17 cellular contexts compared by ENCODE assay signal in genomic region chr12:100956311-100956852, GRCh38.
DNase-seq lines count a peak whose midpoint lies in the region; ATAC-seq and TF ChIP-seq lines count a peak whose summit lies in the region.
"Had no signal": no experiment of that assay in that cellular context is flagged by ENCODE, and none has a peak within 500 bp of the region (broad histone marks: within the 10 kb centered on the region; RNA-seq: fewer than 3 reads in every experiment).

No MANE protein-coding gene starts in this region.

- H3K4me1 Mint-ChIP-seq in mesothelial cell of epicardium: peaks cover 48% of the 10 kb centered on the region
- H3K4me1 Mint-ChIP-seq: CD14-positive monocyte had no signal

- H3K4me1 ChIP-seq in SK-N-SH (ENCODE audit: control insufficient read depth in 1 of 2, insufficient read depth in 2 of 2, low read depth in 1 of 2, low read length in 1 of 2): peaks cover 0 to 40% of the 10 kb centered on the region in 2 experiments; a peak in 2 of 4 replicates
- H3K4me1 ChIP-seq in left ventricle myocardium inferior: no peaks in the 10 kb centered on the region

- no peaks in the 10 kb centered on the region for H3K9me2 ChIP-seq in SK-N-SH

- TF ChIP-seq RAD21 in SK-N-SH (IDR thresholded peaks at IDR 0.05; ENCODE audit: low read length): peak; percentile 37; the same call in 1 of the 2 replicates

- peak overlapping the region; percentile 60 for H3K27ac Mint-ChIP-seq in mesothelial cell of epicardium
- H3K27ac Mint-ChIP-seq: CD14-positive monocyte had no signal

- peaks cover 33% of the 10 kb centered on the region for H3F3A ChIP-seq in SK-N-SH (replicated peaks; ENCODE audit: insufficient read depth)

- peak in 1 of 2 experiments; percentile 76; a peak in 1 of 4 replicates for TF ChIP-seq EP300 in SK-N-SH (IDR thresholded peaks at IDR 0.05; ENCODE audit: borderline replicate concordance in 1 of 2, low read depth in 1 of 2, low read length in 1 of 2)

- WGBS in SK-N-SH (ENCODE audit: low lambda C conversion rate): 26% methylated on average over 5 of the region's 5 CpGs

- POLR2A ChIA-PET in SK-N-SH (lab: Yijun Ruan, JAX): no interaction called here

- H3K79me2 ChIP-seq in SK-N-SH (ENCODE audit: insufficient read depth): no peaks in the 10 kb centered on the region

- H3K27ac ChIP-seq in SK-N-SH (ENCODE audit: low read depth in 2 of 2, low read length in 1 of 2) (peak overlapping the region; percentile 39 to 84; a peak in 3 of 4 replicates), left ventricle myocardium inferior (replicated peaks) (no peak overlapping the region)

- H3K9ac ChIP-seq in SK-N-SH: peak overlapping the region; percentile 41; the same call in 1 of the 2 replicates

- intact Hi-C loops in left ventricle myocardium inferior (cut with micrococcal nuclease): no loop called here

- DNase-seq in SK-N-SH: no peak
- peak; percentile 15 for DNase-seq in choroid plexus epithelial cell (ENCODE audit: low read depth)
- DNase-seq in mesothelial cell of epicardium (ENCODE audit: low spot score in 2 of 2, unreplicated experiment in 2 of 2): no peak
- no peak for DNase-seq in left ventricle myocardium inferior
- no peak for DNase-seq in NCI-H510A (lab: John Stamatoyannopoulos, UW)
- no peak for DNase-seq in hepatic stellate cell (ENCODE audit: low spot score)
- DNase-seq in medulla oblongata (ENCODE audit: extremely low spot score): no peak
- DNase-seq: EL, GF-D8, NCI-H1417, NCI-H1694 treated with DMSO at 0.1 percent for 48 hours, NCI-H2081 treated with DMSO at 0.1 percent for 48 hours, NCI-H446 treated with DMSO at 0.1 percent for 48 hours, SIG-M5 had no signal

- H3K4me3 ChIP-seq in SK-N-SH (ENCODE audit: low read depth in 2 of 2, low read length in 1 of 2): no peak overlapping the region
- H3K4me3 ChIP-seq in choroid plexus epithelial cell (ENCODE audit: low read depth, low read length): no peak overlapping the region
- H3K4me3 ChIP-seq in left ventricle myocardium inferior: no peak overlapping the region

- H3K9me3 ChIP-seq in SK-N-SH (no peaks in the 10 kb centered on the region), left ventricle myocardium inferior (replicated peaks) (no peaks in the 10 kb centered on the region)

- H3K36me3 Mint-ChIP-seq in mesothelial cell of epicardium: no peaks in the 10 kb centered on the region
- H3K36me3 Mint-ChIP-seq: CD14-positive monocyte had no signal

- H4K20me1 ChIP-seq in SK-N-SH (ENCODE audit: insufficient read depth): no peaks in the 10 kb centered on the region

- TF ChIP-seq CTCF in SK-N-SH (IDR thresholded peaks at IDR 0.05): peak; percentile 43
- no peak for TF ChIP-seq CTCF in choroid plexus epithelial cell (conservative IDR thresholded peaks at IDR 0.05; ENCODE audit: low read depth, low read length)
- TF ChIP-seq CTCF in mesothelial cell of epicardium (IDR thresholded peaks at IDR 0.05; ENCODE audit: unreplicated experiment): no peak
- TF ChIP-seq CTCF in left ventricle myocardium inferior (IDR thresholded peaks at IDR 0.05; ENCODE audit: borderline replicate concordance): no peak

- peak; percentile 51 for ATAC-seq in GM18858 (IDR thresholded peaks at IDR 0.05; ENCODE audit: unreplicated experiment)
- ATAC-seq: Panc1 had no signal

- H2AFZ ChIP-seq in SK-N-SH (ENCODE audit: low read depth): no peak overlapping the region; the same call in 1 of the 2 replicates

- H3K4me2 ChIP-seq in SK-N-SH: peak overlapping the region; percentile 49; the same call in 1 of the 2 replicates

- CTCF ChIA-PET in SK-N-SH (lab: Yijun Ruan, JAX): no interaction called here

- H3K27me3 ChIP-seq in SK-N-SH (ENCODE audit: insufficient read depth): no peaks in the 10 kb centered on the region
- no peaks in the 10 kb centered on the region for H3K27me3 ChIP-seq in left ventricle myocardium inferior (ENCODE audit: low read depth)

- H3K9me3 Mint-ChIP-seq in mesothelial cell of epicardium: no peaks in the 10 kb centered on the region

- no peak overlapping the region for H3K4me3 Mint-ChIP-seq in mesothelial cell of epicardium
- H3K4me3 Mint-ChIP-seq: CD14-positive monocyte had no signal

- H3K27me3 Mint-ChIP-seq in mesothelial cell of epicardium (ENCODE audit: low read depth): no peaks in the 10 kb centered on the region

- H3K36me3 ChIP-seq in SK-N-SH (replicated peaks in 1 of 2; ENCODE audit: control insufficient read depth in 1 of 2, insufficient read depth in 2 of 2, low read length in 1 of 2) (no peaks in the 10 kb centered on the region), left ventricle myocardium inferior (no peaks in the 10 kb centered on the region)

TF ChIP-seq in SK-N-SH, 30 proteins besides CTCF, POLR2A, EP300 and RAD21:
- no peak; the same call in 1 of the 2 replicates for TF ChIP-seq POLR2AphosphoS5 (IDR thresholded peaks at IDR 0.05; ENCODE audit: low read depth, low read length)
- peak; percentile 77 for TF ChIP-seq TCF12 (IDR thresholded peaks at IDR 0.05)
- peak; percentile 37; the same call in 1 of the 2 replicates for TF ChIP-seq NFIC (IDR thresholded peaks at IDR 0.05; ENCODE audit: borderline replicate concordance)
- peak; percentile 90 for TF ChIP-seq PBX3 (IDR thresholded peaks at IDR 0.05)
- peak; percentile 75 for TF ChIP-seq JUND (IDR thresholded peaks at IDR 0.05)
- peak; percentile 79; the same call in 1 of the 2 replicates for TF ChIP-seq MEF2A (IDR thresholded peaks at IDR 0.05; ENCODE audit: borderline replicate concordance, low read depth)
- TF ChIP-seq MAX (IDR thresholded peaks at IDR 0.05; ENCODE audit: low read depth): no peak
- no peak for TF ChIP-seq FOXM1 (IDR thresholded peaks at IDR 0.05; ENCODE audit: low read depth)
- TF ChIP-seq GABPA (IDR thresholded peaks at IDR 0.05; ENCODE audit: low read depth): no peak
- peak; percentile 58; the same call in 1 of the 2 replicates for TF ChIP-seq TEAD4 (IDR thresholded peaks at IDR 0.05; ENCODE audit: borderline replicate concordance, insufficient read depth)
- TF ChIP-seq FOSL2 (IDR thresholded peaks at IDR 0.05; ENCODE audit: borderline replicate concordance, low read depth): peak; percentile 71; the same call in 1 of the 2 replicates
